Comparison of ENCODE assay signal across 19 cellular contexts in the genomic region with DNA sequence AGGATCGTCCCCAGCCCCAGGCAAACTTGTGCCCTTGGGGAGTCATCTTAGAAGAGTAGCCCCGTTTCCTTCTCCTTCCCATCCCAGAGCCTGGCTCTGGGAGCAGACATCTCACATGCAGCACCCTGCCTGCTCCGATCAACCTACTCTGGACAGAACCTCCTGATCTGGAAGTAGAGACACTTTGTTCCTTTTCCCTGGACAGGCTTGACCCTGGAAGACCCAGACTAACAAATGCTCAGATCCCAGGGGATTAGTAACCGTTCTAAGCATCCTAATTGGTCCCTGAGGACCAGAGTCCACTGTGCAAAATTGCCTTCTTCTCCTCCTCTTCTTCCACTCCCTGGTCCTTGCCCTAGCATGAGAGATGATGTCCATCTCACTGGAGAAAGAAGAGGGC.
A peak's percentile ranks its signal among the peaks of the same experiment; 100 is the strongest.
DNase-seq lines count a peak whose midpoint lies in the region; ATAC-seq and TF ChIP-seq lines count a peak whose summit lies in the region.
"Had no signal": no experiment of that assay in that cellular context is flagged by ENCODE, and none has a peak within 500 bp of the region (broad histone marks: within the 10 kb centered on the region; RNA-seq: fewer than 3 reads in every experiment).

No MANE protein-coding gene starts in this region.

- peak overlapping the region; percentile 55 for H3K27ac Mint-ChIP-seq in chondrocyte (ENCODE audit: unreplicated experiment)
- H3K27ac Mint-ChIP-seq: activated B cell treated with CpG ODN at 0.5 μM for 24 hours; activated CD8-positive, alpha-beta T cell treated with anti-CD3 and anti-CD28 coated beads, Interleukin-2, amount 10 ng/mL, durations not matched to agents 7 days and 5 days; activated T-cell treated with anti-CD3 and anti-CD28 coated beads, Interleukin-2, amount 50 U/mL, for 72 hours had no signal

- TF ChIP-seq POLR2A in gastrocnemius medialis (IDR thresholded peaks at IDR 0.05): no peak

- H3K27me3 Mint-ChIP-seq in chondrocyte (ENCODE audit: low read depth): no peaks in the 10 kb centered on the region

- no peak overlapping the region for H3K4me3 ChIP-seq in left lung
- no peak overlapping the region for H3K4me3 ChIP-seq in gastrocnemius medialis
- H3K4me3 ChIP-seq: MG63 had no signal

- ATAC-seq in left lung (no peak), gastrocnemius medialis (peak; percentile 42 to 50), HG03457 (IDR thresholded peaks at IDR 0.05; ENCODE audit: unreplicated experiment) (no peak), HG03571 (IDR thresholded peaks at IDR 0.05; ENCODE audit: unreplicated experiment) (no peak)
- ATAC-seq: activated CD8-positive, alpha-beta T cell treated with anti-CD3 and anti-CD28 coated beads, Interleukin-2, amount 10 ng/mL, durations not matched to agents 7 days and 5 days; activated naive CD4-positive, alpha-beta T cell treated with anti-CD3 and anti-CD28 coated beads, Interleukin-2, amount 50 U/mL, for 72 hours; activated T-cell treated with anti-CD3 and anti-CD28 coated beads, Interleukin-2, amount 50 U/mL, for 72 hours; HepG2 had no signal

- no peaks in the 10 kb centered on the region for H3K9me3 Mint-ChIP-seq in chondrocyte (ENCODE audit: low read depth)
- H3K9me3 Mint-ChIP-seq: activated B cell treated with CpG ODN at 0.5 μM for 24 hours; activated naive CD4-positive, alpha-beta T cell treated with anti-CD3 and anti-CD28 coated beads, Interleukin-2, amount 50 U/mL, for 72 hours; activated T-cell treated with anti-CD3 and anti-CD28 coated beads, Interleukin-2, amount 50 U/mL, for 72 hours had no signal

- H3K27ac ChIP-seq in left lung (peak overlapping the region; percentile 41 to 66), gastrocnemius medialis (peak overlapping the region; percentile 38 to 58 (median 46))

- intact Hi-C loops in left lung (cut with DNase I): no loop called here
- intact Hi-C loops in gastrocnemius medialis (cut with DNase I; ENCODE audit: low total_unique reads): no loop called here

- TF ChIP-seq CTCF in chondrocyte (IDR thresholded peaks at IDR 0.05) (no peak), left lung (IDR thresholded peaks at IDR 0.05) (no peak), gastrocnemius medialis (IDR thresholded peaks at IDR 0.05 in 4 of 5, conservative IDR thresholded peaks at IDR 0.05 in 1 of 5) (no peak)

- no peak overlapping the region for H3K4me3 Mint-ChIP-seq in chondrocyte (ENCODE audit: unreplicated experiment)
- H3K4me3 Mint-ChIP-seq: activated B cell treated with CpG ODN at 0.5 μM for 24 hours; activated CD8-positive, alpha-beta T cell treated with anti-CD3 and anti-CD28 coated beads, Interleukin-2, amount 10 ng/mL, durations not matched to agents 7 days and 5 days; activated T-cell treated with anti-CD3 and anti-CD28 coated beads, Interleukin-2, amount 50 U/mL, for 72 hours had no signal

- in situ Hi-C loops in gastrocnemius medialis (cut with MboI; ENCODE audit: low sequenced_read_pairs in 4 of 4): loop anchor here in 1 of 4 donors (25.0 kb wide), 1 partner anchor 376 kb away; the partner anchor contains the start of gene CCDC15

- no peaks in the 10 kb centered on the region for H3K9me3 ChIP-seq in left lung
- no peaks in the 10 kb centered on the region for H3K9me3 ChIP-seq in gastrocnemius medialis
- H3K9me3 ChIP-seq: MG63 had no signal

- H3K27me3 ChIP-seq in left lung: peaks cover 0 to 16% of the 10 kb centered on the region in 2 donors
- no peaks in the 10 kb centered on the region for H3K27me3 ChIP-seq in gastrocnemius medialis
- H3K27me3 ChIP-seq: MG63 had no signal

- DNase-seq in chondrocyte (ENCODE audit: low spot score): no peak
- DNase-seq in left lung: no peak
- DNase-seq in gastrocnemius medialis: no peak
- no peak for DNase-seq in DMS114 treated with DMSO at 0.1 percent for 48 hours (lab: John Stamatoyannopoulos, UW; ENCODE audit: unreplicated experiment)
- no peak for DNase-seq in NCI-H526 (lab: John Stamatoyannopoulos, UW)
- DNase-seq: activated B cell treated with CpG ODN at 0.5 μM for 24 hours; activated CD8-positive, alpha-beta T cell treated with anti-CD3 and anti-CD28 coated beads, Interleukin-2, amount 10 ng/mL, durations not matched to agents 7 days and 5 days; activated T-cell treated with anti-CD3 and anti-CD28 coated beads, Interleukin-2, amount 50 U/mL, for 72 hours; Calu3; caudate nucleus; effector memory CD4-positive, alpha-beta T cell; kidney; NCI-H1694 treated with DMSO at 0.1 percent for 48 hours; SIG-M5 had no signal

- H3K36me3 Mint-ChIP-seq in chondrocyte (ENCODE audit: low read depth): peaks cover 17% of the 10 kb centered on the region
- H3K36me3 Mint-ChIP-seq: activated naive CD4-positive, alpha-beta T cell treated with anti-CD3 and anti-CD28 coated beads, Interleukin-2, amount 50 U/mL, for 72 hours had no signal

- peaks cover 55% of the 10 kb centered on the region for H3K4me1 Mint-ChIP-seq in chondrocyte (ENCODE audit: low read depth)
- H3K4me1 Mint-ChIP-seq: activated B cell treated with CpG ODN at 0.5 μM for 24 hours had no signal

- H3K4me1 ChIP-seq in left lung (peaks cover 0 to 6% of the 10 kb centered on the region in 2 donors), gastrocnemius medialis (peaks cover 0 to 12% of the 10 kb centered on the region in 2 donors)

- no peaks in the 10 kb centered on the region for H3K36me3 ChIP-seq in left lung
- no peaks in the 10 kb centered on the region for H3K36me3 ChIP-seq in gastrocnemius medialis

Comparison
In these comparisons a context has a peak if more than half of its experiments do, and no peak if none do; other contexts are left out.
1. ATAC-seq: peak in gastrocnemius medialis (2 of 2); none in left lung (single experiment), HG03457 (single experiment) and HG03571 (single experiment).